In genomic region chr18:69935319-69936190, GRCh38 we compare ENCODE assay signal across 9 cellular contexts. TPM values are rescaled to one million over a fixed set of nuclear protein-coding genes. Genes with fewer than 3 reads are reported as not detected.
DNase-seq lines count a peak whose midpoint lies in the region; ATAC-seq and TF ChIP-seq lines count a peak whose summit lies in the region.
"Had no signal": no experiment of that assay in that cellular context is flagged by ENCODE, and none has a peak within 500 bp of the region (broad histone marks: within the 10 kb centered on the region; RNA-seq: fewer than 3 reads in every experiment).

No MANE protein-coding gene starts in this region.

- H3K4me3 ChIP-seq in Peyer's patch, result no peak overlapping the region
- no peak overlapping the region for H3K4me3 ChIP-seq in A673 (ENCODE audit: low read depth, low read length, poor library complexity, severe bottlenecking)

- H3K9me3 Mint-ChIP-seq in activated naive CD4-positive, alpha-beta T cell treated with anti-CD3 and anti-CD28 coated beads, Interleukin-2, amount 50 U/mL, for 72 hours, result peaks cover 7 to 12% of the 10 kb centered on the region in 2 donors

- H3K27ac ChIP-seq in Peyer's patch (peak overlapping the region in 1 of 4 donors; percentile 25), A673 (ENCODE audit: low read depth, low read length, poor library complexity, severe bottlenecking) (no peak overlapping the region), RWPE1 (no peak overlapping the region)

- no peak for TF ChIP-seq CTCF in Peyer's patch (IDR thresholded peaks at IDR 0.05)
- TF ChIP-seq CTCF in A673 (conservative IDR thresholded peaks at IDR 0.05; ENCODE audit: low read depth, low read length), result no peak
- TF ChIP-seq CTCF in RWPE1 (conservative IDR thresholded peaks at IDR 0.05; ENCODE audit: low read depth), result no peak

- H3K36me3 Mint-ChIP-seq in activated naive CD4-positive, alpha-beta T cell treated with anti-CD3 and anti-CD28 coated beads, Interleukin-2, amount 50 U/mL, for 72 hours, result peaks cover 28 to 50% of the 10 kb centered on the region in 2 donors

- H3K27me3 ChIP-seq in Peyer's patch (no peaks in the 10 kb centered on the region), A673 (replicated peaks; ENCODE audit: insufficient read depth, low read depth, low read length, poor library complexity) (no peaks in the 10 kb centered on the region)

- no TSS peak for BruUV-seq in A673 (replicated peaks; lab: Mats Ljungman, UMichigan)

- ATAC-seq in activated naive CD4-positive, alpha-beta T cell treated with anti-CD3 and anti-CD28 coated beads, Interleukin-2, amount 50 U/mL, for 72 hours, result peak; percentile 95 to 98

- no peak overlapping the region for H3K27ac Mint-ChIP-seq in activated naive CD4-positive, alpha-beta T cell treated with anti-CD3 and anti-CD28 coated beads, Interleukin-2, amount 50 U/mL, for 72 hours
- H3K27ac Mint-ChIP-seq: stimulated activated naive CD8-positive, alpha-beta T cell treated with anti-CD3 and anti-CD28 coated beads, Interleukin-15, Interleukin-2, amounts not matched to agents 100 ng/mL and 50 ng/mL, for 24 hours had no signal

- no peak for TF ChIP-seq POLR2A in Peyer's patch (IDR thresholded peaks at IDR 0.05)

- POLR2A ChIA-PET in A673 (lab: Charles Lee; ENCODE audit: low non-redundant PET), result no interaction called here
- POLR2A ChIA-PET in RWPE1 (lab: Yijun Ruan, JAX; ENCODE audit: low non-redundant PET), result no interaction called here

- DNase-seq in ELF-1 (ENCODE audit: low read depth, low spot score) (peak; percentile 56), H4 (ENCODE audit: low spot score) (peak; percentile 60), Peyer's patch (peak in 2 of 3 donors; percentile 49 to 80), A673 (ENCODE audit: low spot score) (no peak), NCI-H2227 treated with DMSO at 0.1 percent for 48 hours (lab: John Stamatoyannopoulos, UW) (no peak), RWPE1 (ENCODE audit: low spot score) (no peak)
- DNase-seq in activated naive CD4-positive, alpha-beta T cell treated with anti-CD3 and anti-CD28 coated beads, Interleukin-2, amount 50 U/mL, for 72 hours (ENCODE audit: low spot score in 2 of 2), result peak; percentile 75 to 88
- peak; percentile 80 to 84 for DNase-seq in stimulated activated CD4-positive, alpha-beta T cell treated with anti-CD3 and anti-CD28 coated beads, Interleukin-15, amount 100 ng/mL, for 48 hours (ENCODE audit: low read depth in 2 of 2)

- H3K4me1 ChIP-seq in Peyer's patch (no peaks in the 10 kb centered on the region), A673 (ENCODE audit: insufficient read depth, low read length, poor library complexity, severe bottlenecking) (peaks cover 2% of the 10 kb centered on the region)

- intact Hi-C loops in A673 (cut with micrococcal nuclease; ENCODE audit: unreplicated experiment), result no loop called here

- CTCF ChIA-PET in A673 (lab: Charles Lee) (no interaction called here), RWPE1 (lab: Yijun Ruan, JAX) (no interaction called here)

- H3K9me3 ChIP-seq in Peyer's patch, result no peaks in the 10 kb centered on the region
- H3K9me3 ChIP-seq in A673 (ENCODE audit: low read depth, low read length, poor library complexity, severe bottlenecking), result no peaks in the 10 kb centered on the region

- H3K36me3 ChIP-seq in Peyer's patch, result no peaks in the 10 kb centered on the region
- H3K36me3 ChIP-seq in A673 (ENCODE audit: insufficient read depth, low read length, poor library complexity, severe bottlenecking), result no peaks in the 10 kb centered on the region

RNA-seq across cellular contexts. Expression of gene CD226, which starts 12.1 kb away (rescaled TPM):
- total RNA-seq in H4 (2014; rRNA removed; shearing (Covaris generic)), result 0.02 and 0.23 TPM in 2 replicates
- total RNA-seq in Peyer's patch (10 to 100 TPM in 1 of 4 donors, 1 to 10 TPM in 2, under 1 TPM in 1; 0.66 to 10.7 (median 3.3) TPM), A673 (2021) (0.71 and 1.1 TPM in 2 replicates)
- 10 to 100 TPM; 42.4 to 86.5 TPM for total RNA-seq in activated naive CD4-positive, alpha-beta T cell treated with anti-CD3 and anti-CD28 coated beads, Interleukin-2, amount 50 U/mL, for 72 hours

Comparison
In these comparisons a context has a peak if more than half of its experiments do, and no peak if none do; other contexts are left out.
1. DNase-seq: peak in ELF-1 (single experiment), H4 (single experiment), Peyer's patch (2 of 3), activated naive CD4-positive, alpha-beta T cell treated with anti-CD3 and anti-CD28 coated beads, Interleukin-2, amount 50 U/mL, for 72 hours (2 of 2) and stimulated activated CD4-positive, alpha-beta T cell treated with anti-CD3 and anti-CD28 coated beads, Interleukin-15, amount 100 ng/mL, for 48 hours (2 of 2); none in A673 (single experiment), NCI-H2227 treated with DMSO at 0.1 percent for 48 hours (single experiment) and RWPE1 (single experiment).